In the genomic region with DNA sequence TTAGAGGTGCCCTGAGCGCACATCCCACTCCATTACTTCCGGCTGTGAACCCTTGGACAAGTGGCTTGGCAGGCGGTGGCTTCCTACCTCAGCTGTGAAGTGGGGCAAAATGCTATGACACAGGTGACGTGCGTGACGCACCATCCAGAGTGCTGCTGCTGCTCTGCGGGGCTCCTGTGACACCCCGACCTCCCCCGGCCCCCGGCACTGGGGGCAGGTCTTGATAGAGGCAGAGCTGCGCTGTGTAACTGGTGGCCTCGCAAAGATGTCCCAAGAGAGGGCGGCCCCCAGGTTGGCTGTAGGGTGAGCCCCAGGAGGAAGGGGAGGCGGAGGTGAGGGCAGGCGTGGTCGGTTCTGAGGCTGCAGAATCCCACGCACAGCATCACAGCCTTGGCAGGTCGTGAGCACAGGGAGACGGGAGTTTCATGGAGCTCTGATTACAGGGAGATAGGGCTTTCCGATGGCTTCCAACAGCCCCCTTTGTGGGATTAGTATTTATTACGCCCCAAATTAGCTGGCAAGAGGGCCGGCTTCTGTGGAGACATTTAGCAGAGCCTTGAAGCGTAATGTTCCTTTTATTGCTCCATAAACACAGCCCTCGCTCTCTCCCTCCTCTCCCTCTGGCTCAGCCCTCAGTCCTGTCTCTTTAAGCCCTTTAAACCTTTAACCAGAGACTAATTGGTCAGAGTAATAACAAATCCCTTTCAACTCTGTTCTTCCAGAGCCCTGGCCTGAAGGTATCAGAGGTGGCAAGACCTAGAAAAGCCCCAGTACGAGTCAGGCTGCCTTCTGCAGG, we compare ENCODE assay signal across 23 cellular contexts.
DNase-seq lines count a peak whose midpoint lies in the region; ATAC-seq, FAIRE-seq and TF ChIP-seq lines count a peak whose summit lies in the region.
"Had no signal": no experiment of that assay in that cellular context is flagged by ENCODE, and none has a peak within 500 bp of the region (broad histone marks: within the 10 kb centered on the region; RNA-seq: fewer than 3 reads in every experiment).

No MANE protein-coding gene starts in this region.

- H3K9me3 ChIP-seq in HEK293 (ENCODE audit: control insufficient read depth, insufficient read depth, low read depth, low read length) (no peaks in the 10 kb centered on the region), mesodermal cell (ENCODE audit: control insufficient read depth, low read length) (peaks cover 14% of the 10 kb centered on the region)
- H3K9me3 ChIP-seq: BLaER1 had no signal

- no peaks in the 10 kb centered on the region for H3K9me3 Mint-ChIP-seq in progenitor cell of endocrine pancreas (ENCODE audit: low read depth)
- H3K9me3 Mint-ChIP-seq: CD8-positive, alpha-beta T cell had no signal

- H3K4me3 ChIP-seq in HEK293 (ENCODE audit: low read depth, low read length) (no peak overlapping the region), fibroblast of villous mesenchyme (ENCODE audit: low read depth, low read length) (no peak overlapping the region), mesodermal cell (ENCODE audit: extremely low read depth, insufficient read depth, low read length, poor library complexity, severe bottlenecking) (no peak overlapping the region)
- H3K4me3 ChIP-seq: BLaER1 had no signal

- no peaks in the 10 kb centered on the region for H3K36me3 Mint-ChIP-seq in progenitor cell of endocrine pancreas (ENCODE audit: insufficient read depth)
- H3K36me3 Mint-ChIP-seq: CD8-positive, alpha-beta T cell had no signal

- H3K27ac Mint-ChIP-seq in progenitor cell of endocrine pancreas = peak overlapping the region; percentile 21
- H3K27ac Mint-ChIP-seq: CD8-positive, alpha-beta T cell; HFFc6 had no signal

- H3K27ac ChIP-seq in HEK293 (ENCODE audit: extremely low read depth, low read depth, low read length) (no peak overlapping the region), mesodermal cell (ENCODE audit: low read depth, low read length, severe bottlenecking) (peak overlapping the region; percentile 23)
- H3K27ac ChIP-seq: BLaER1, RWPE1 had no signal

- H3K27me3 Mint-ChIP-seq in progenitor cell of endocrine pancreas = peaks cover 29% of the 10 kb centered on the region

- CTCF ChIA-PET in HEK293 (lab: Yijun Ruan, JAX) = interaction anchor here (0.9 kb wide), 1 partner anchor 115 kb away, joined by 4 read pairs; no protein-coding TSS in a partner anchor
- CTCF ChIA-PET in GM10248 (lab: Yijun Ruan, JAX) = no interaction called here

- FAIRE-seq in HTR-8/SVneo (lab: Jason Lieb, UNC) = no peak
- FAIRE-seq: D721Med, H54, HepG2 had no signal

- no peak for ATAC-seq in GM21723 (IDR thresholded peaks at IDR 0.05; ENCODE audit: unreplicated experiment)
- ATAC-seq: CD8-positive, alpha-beta T cell; PC-3; SK-N-SH treated with all-trans-retinoic acid at 6 μM for 48 hours had no signal

- TF ChIP-seq CTCF in HEK293 (tag by site-specific recombination; IDR thresholded peaks at IDR 0.05) = no peak
- no peak for TF ChIP-seq CTCF in fibroblast of villous mesenchyme (IDR thresholded peaks at IDR 0.05; ENCODE audit: insufficient read depth, low read depth, low read length)
- no peak for TF ChIP-seq CTCF in progenitor cell of endocrine pancreas (IDR thresholded peaks at IDR 0.05; ENCODE audit: unreplicated experiment)
- TF ChIP-seq CTCF in GM10248 (IDR thresholded peaks at IDR 0.05; ENCODE audit: control extremely low read depth, extremely low read depth, low read depth, missing control alignments) = no peak

- H3K4me1 Mint-ChIP-seq in progenitor cell of endocrine pancreas (ENCODE audit: low read depth) = peaks cover 8% of the 10 kb centered on the region

- POLR2A ChIA-PET in HEK293 (lab: Yijun Ruan, JAX) = no interaction called here
- POLR2A ChIA-PET in GM10248 (lab: Yijun Ruan, JAX) = no interaction called here

- H3K4me1 ChIP-seq in HEK293 (ENCODE audit: control insufficient read depth, insufficient read depth, low read length) (no peaks in the 10 kb centered on the region), mesodermal cell (ENCODE audit: control insufficient read depth, insufficient read depth, low read length, poor library complexity, severe bottlenecking) (peaks cover 45% of the 10 kb centered on the region)

- H3K36me3 ChIP-seq in HEK293 (ENCODE audit: control insufficient read depth in 2 of 2, insufficient read depth in 1 of 2, low read length in 2 of 2) (no peaks in the 10 kb centered on the region), mesodermal cell (ENCODE audit: control insufficient read depth, insufficient read depth, low read length) (no peaks in the 10 kb centered on the region)
- H3K36me3 ChIP-seq: BLaER1 had no signal

- DNase-seq in fibroblast of villous mesenchyme (ENCODE audit: low read depth) = peak; percentile 55
- no peak for DNase-seq in progenitor cell of endocrine pancreas (ENCODE audit: low spot score, unreplicated experiment)
- DNase-seq in NOMO-1 treated with dmso at 0.1 percent for 144 hours (lab: John Stamatoyannopoulos, UW; ENCODE audit: unreplicated experiment) = no peak
- DNase-seq in HTR-8/SVneo (ENCODE audit: insufficient read length, low spot score) = no peak
- no peak for DNase-seq in GM10248 (ENCODE audit: extremely low spot score)
- DNase-seq: CD8-positive, alpha-beta T cell; HFFc6; KG1; NCI-H1436; NCI-H2029 treated with DMSO at 0.1 percent for 48 hours; NCI-H2171 treated with DMSO at 0.1 percent for 48 hours; NCI-H446; PC-3; SIG-M5 had no signal

- no peak overlapping the region for H3K4me3 Mint-ChIP-seq in progenitor cell of endocrine pancreas (ENCODE audit: low read depth)
- H3K4me3 Mint-ChIP-seq: CD8-positive, alpha-beta T cell; HFFc6 had no signal

- 88 to 90% methylated on average over 21 to 25 of the region's 25 CpGs for WGBS in mesodermal cell (ENCODE audit: insufficient coverage in 2 of 2), 2 experiments

TF ChIP-seq in HEK293, 187 proteins besides CTCF, POLR2A, EP300 and RAD21:
- TF ChIP-seq ZFHX2 (tag by site-specific recombination; conservative IDR thresholded peaks at IDR 0.05) = peak; percentile 73
- TF ChIP-seq, protein P1, sequence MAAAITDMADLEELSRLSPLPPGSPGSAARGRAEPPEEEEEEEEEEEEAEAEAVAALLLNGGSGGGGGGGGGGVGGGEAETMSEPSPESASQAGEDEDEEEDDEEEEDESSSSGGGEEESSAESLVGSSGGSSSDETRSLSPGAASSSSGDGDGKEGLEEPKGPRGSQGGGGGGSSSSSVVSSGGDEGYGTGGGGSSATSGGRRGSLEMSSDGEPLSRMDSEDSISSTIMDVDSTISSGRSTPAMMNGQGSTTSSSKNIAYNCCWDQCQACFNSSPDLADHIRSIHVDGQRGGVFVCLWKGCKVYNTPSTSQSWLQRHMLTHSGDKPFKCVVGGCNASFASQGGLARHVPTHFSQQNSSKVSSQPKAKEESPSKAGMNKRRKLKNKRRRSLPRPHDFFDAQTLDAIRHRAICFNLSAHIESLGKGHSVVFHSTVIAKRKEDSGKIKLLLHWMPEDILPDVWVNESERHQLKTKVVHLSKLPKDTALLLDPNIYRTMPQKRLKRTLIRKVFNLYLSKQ (tag by site-specific recombination; IDR thresholded peaks at IDR 0.05; ENCODE audit: borderline replicate concordance) = no peak
- peak; percentile 76 for TF ChIP-seq EGR2 (tag by site-specific recombination; IDR thresholded peaks at IDR 0.05; ENCODE audit: low read depth)
